Comparison of ENCODE assay signal across 8 cellular contexts in the genomic region with DNA sequence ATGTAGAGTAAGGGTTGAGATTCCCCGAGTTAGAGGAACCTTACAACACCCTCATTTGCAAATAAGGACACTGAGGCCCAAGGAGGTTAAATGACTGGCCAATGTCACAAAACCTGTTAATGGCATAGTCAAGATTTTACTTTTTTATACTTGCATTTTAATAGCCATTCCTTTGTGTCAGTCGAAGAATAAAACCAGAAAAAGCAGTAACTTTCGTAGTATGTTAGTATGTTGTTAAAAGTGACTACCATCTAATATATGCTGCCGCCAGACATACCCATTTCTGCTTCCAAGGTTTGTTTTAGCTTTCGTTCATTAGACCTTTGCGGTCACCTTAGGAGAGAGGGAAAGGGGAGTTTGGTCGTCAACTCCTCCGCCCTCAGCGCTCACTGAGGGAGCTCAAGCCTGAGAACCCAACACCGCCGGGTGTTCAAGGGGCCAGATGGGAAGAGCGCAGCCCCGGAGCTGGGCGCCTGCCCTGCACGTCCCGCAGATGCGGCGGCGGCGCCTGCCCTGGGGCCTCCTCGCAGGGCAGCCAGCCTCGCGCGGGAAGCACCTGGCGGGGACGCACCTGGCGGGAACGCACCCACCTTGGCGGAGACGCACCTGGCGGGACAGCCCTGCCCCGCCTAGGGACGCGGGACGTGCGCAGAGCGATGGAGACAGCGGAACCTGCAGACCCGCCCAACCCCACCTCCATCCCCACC. TPM values are rescaled to one million over a fixed set of nuclear protein-coding genes. Genes with fewer than 3 reads are reported as not detected.
A peak's percentile ranks its signal among the peaks of the same experiment; 100 is the strongest.
DNase-seq lines count a peak whose midpoint lies in the region; ATAC-seq and TF ChIP-seq lines count a peak whose summit lies in the region.

No MANE protein-coding gene starts in this region.

- DNase-seq in DMS79 (lab: John Stamatoyannopoulos, UW) (peak; percentile 86), RPMI7951 (ENCODE audit: low read depth) (peak; percentile 50), mesothelial cell of epicardium (ENCODE audit: low spot score in 2 of 2, unreplicated experiment in 2 of 2) (peak; percentile 40 to 67), aorta (peak in 1 of 2 donors; percentile 71), NCI-H1048 (lab: John Stamatoyannopoulos, UW) (no peak)

- H3K27me3 ChIP-seq in duodenal mucosa (ENCODE audit: control insufficient read depth in 1 of 2, insufficient read depth in 2 of 2, low read length in 2 of 2) (no peaks in the 10 kb centered on the region), aorta (ENCODE audit: control insufficient read depth in 1 of 2, insufficient read depth in 2 of 2, low read length in 1 of 2) (no peaks in the 10 kb centered on the region)

- H3K9me3 ChIP-seq in duodenal mucosa (ENCODE audit: control insufficient read depth in 1 of 2, low read length in 2 of 2): no peaks in the 10 kb centered on the region
- H3K9me3 ChIP-seq in aorta (ENCODE audit: control insufficient read depth, low read length): no peaks in the 10 kb centered on the region

- 1 to 2% methylated on average over 32 to 39 of the region's 39 CpGs for WGBS in aorta, 2 donors

- no peaks in the 10 kb centered on the region for H3K9me3 Mint-ChIP-seq in mesothelial cell of epicardium

- H3K27ac Mint-ChIP-seq in mesothelial cell of epicardium: peak overlapping the region; percentile 99

- ATAC-seq in GM19324 (IDR thresholded peaks at IDR 0.05; ENCODE audit: low FRiP score, unreplicated experiment): peak; percentile 10
- ATAC-seq in HG03378 (IDR thresholded peaks at IDR 0.05; ENCODE audit: unreplicated experiment): peak; percentile 0
- ATAC-seq in aorta (ENCODE audit: low FRiP score): peak; percentile 2

- H3K4me1 Mint-ChIP-seq in mesothelial cell of epicardium: peaks cover 38% of the 10 kb centered on the region

- H3K4me1 ChIP-seq in duodenal mucosa (ENCODE audit: control insufficient read depth in 1 of 2, insufficient read depth in 2 of 2, low read length in 2 of 2) (peaks cover 20 to 21% of the 10 kb centered on the region in 2 donors), aorta (ENCODE audit: control insufficient read depth in 1 of 2, insufficient read depth in 2 of 2, low read length in 2 of 2) (peaks cover 0 to 4% of the 10 kb centered on the region in 2 donors)

- H3K36me3 ChIP-seq in duodenal mucosa (ENCODE audit: control insufficient read depth in 1 of 2, insufficient read depth in 2 of 2, low read length in 2 of 2): no peaks in the 10 kb centered on the region
- no peaks in the 10 kb centered on the region for H3K36me3 ChIP-seq in aorta (ENCODE audit: control insufficient read depth in 1 of 2, insufficient read depth in 2 of 2, low read length in 1 of 2)

- H3K27ac ChIP-seq in duodenal mucosa (ENCODE audit: low read depth, low read length) (peak overlapping the region; percentile 97), aorta (ENCODE audit: low read depth in 1 of 2, low read length in 2 of 2) (peak overlapping the region; percentile 7 to 74)

- intact Hi-C loops in aorta (cut with DNase I): loop anchor here (1.0 to 10.0 kb wide), 4 partner anchors 68 to 298 kb away; a partner anchor contains a TSS

- H3K4me3 Mint-ChIP-seq in mesothelial cell of epicardium: peak overlapping the region; percentile 94

- H3K9ac ChIP-seq in duodenal mucosa (ENCODE audit: low read depth in 1 of 2, low read length in 2 of 2): peak overlapping the region; percentile 76 to 80

- no peak for TF ChIP-seq CTCF in mesothelial cell of epicardium (IDR thresholded peaks at IDR 0.05; ENCODE audit: unreplicated experiment)

- H3K4me3 ChIP-seq in duodenal mucosa (ENCODE audit: low read depth in 1 of 2, low read length in 2 of 2): peak overlapping the region; percentile 75 to 77
- peak overlapping the region; percentile 62 to 72 for H3K4me3 ChIP-seq in aorta (ENCODE audit: low read length in 2 of 2)

- H3K27me3 Mint-ChIP-seq in mesothelial cell of epicardium (ENCODE audit: low read depth): no peaks in the 10 kb centered on the region

- H3K36me3 Mint-ChIP-seq in mesothelial cell of epicardium: no peaks in the 10 kb centered on the region

RNA-seq across cellular contexts. Expression of a gene that starts 0.5 kb away (rescaled TPM):
- total RNA-seq in RPMI7951 (2014; rRNA removed; shearing (Covaris generic)): 52.5 and 52.6 TPM in 2 replicates
- total RNA-seq in mesothelial cell of epicardium: 37.6 to 45.0 TPM (median 42.4 TPM) in 3 replicates
- total RNA-seq in aorta: 10 to 100 TPM; 46.5 to 61.6 TPM
- polyA plus RNA-seq in aorta: 10 to 100 TPM; 32.4 to 37.9 TPM
